7 cellular contexts compared by ENCODE assay signal in genomic region chr9:114464652-114465051, GRCh38.
"Had no signal": no experiment of that assay in that cellular context is flagged by ENCODE, and none has a peak within 500 bp of the region (broad histone marks: within the 10 kb centered on the region; RNA-seq: fewer than 3 reads in every experiment).

No MANE protein-coding gene starts in this region.

- FAIRE-seq: G401.6, GM12891, GM18507, GM19239 had no signal

- DNase-seq: GDM1, GF-D8 had no signal

- ATAC-seq: GM12878 had no signal

- H3K4me3 ChIP-seq: GM12878 had no signal
